Comparison of ENCODE assay signal across 14 cellular contexts in genomic region chr7:5457245-5457735, GRCh38. TPM values are rescaled to one million over a fixed set of nuclear protein-coding genes. Genes with fewer than 3 reads are reported as not detected.
DNase-seq lines count a peak whose midpoint lies in the region; ATAC-seq and TF ChIP-seq lines count a peak whose summit lies in the region.
"Had no signal": no experiment of that assay in that cellular context is flagged by ENCODE, and none has a peak within 500 bp of the region (broad histone marks: within the 10 kb centered on the region; RNA-seq: fewer than 3 reads in every experiment).

No MANE protein-coding gene starts in this region.

- peaks cover 17% of the 10 kb centered on the region for H3K4me1 Mint-ChIP-seq in endothelial cell (ENCODE audit: unreplicated experiment)

- H3K27me3 ChIP-seq in H7 (ENCODE audit: control insufficient read depth, insufficient read depth, low read length) (no peaks in the 10 kb centered on the region; the same call in 1 of the 2 replicates), stomach smooth muscle (ENCODE audit: control insufficient read depth in 1 of 2, insufficient read depth in 2 of 2, low read length in 2 of 2) (no peaks in the 10 kb centered on the region)
- H3K27me3 ChIP-seq: gastrocnemius medialis, tibial nerve had no signal

- H3K9me3 Mint-ChIP-seq in endothelial cell (ENCODE audit: unreplicated experiment): no peaks in the 10 kb centered on the region
- H3K9me3 Mint-ChIP-seq: H9 had no signal

- no peak overlapping the region for H3K4me3 Mint-ChIP-seq in endothelial cell (ENCODE audit: unreplicated experiment)
- H3K4me3 Mint-ChIP-seq: H9 had no signal

- H3K27ac Mint-ChIP-seq in endothelial cell (ENCODE audit: unreplicated experiment): peak overlapping the region; percentile 74
- H3K27ac Mint-ChIP-seq: H9 had no signal

- DNase-seq in H7: peak; percentile 50
- DNase-seq in SKM-1 treated with dmso at 0.1 percent for 144 hours (lab: John Stamatoyannopoulos, UW; ENCODE audit: unreplicated experiment): peak; percentile 66
- no peak for DNase-seq in endothelial cell (ENCODE audit: low spot score)
- DNase-seq in stimulated activated CD4-positive, alpha-beta T cell treated with anti-CD3 and anti-CD28 coated beads, Interleukin-2, amount 100 ng/mL, for 48 hours: no peak
- no peak for DNase-seq in HK-2 (ENCODE audit: unreplicated experiment)
- no peak for DNase-seq in Kasumi-1 (lab: John Stamatoyannopoulos, UW)
- DNase-seq: DMS153, gastrocnemius medialis, H9, NCI-H1694 treated with DMSO at 0.1 percent for 48 hours, NCI-H510A treated with DMSO at 0.1 percent for 48 hours had no signal

- no peaks in the 10 kb centered on the region for H3K36me3 Mint-ChIP-seq in endothelial cell (ENCODE audit: low read depth, unreplicated experiment)

- H3K4me1 ChIP-seq in stomach smooth muscle (ENCODE audit: control insufficient read depth, insufficient read depth, low read length): peaks cover 13% of the 10 kb centered on the region

- no peaks in the 10 kb centered on the region for H3K9me3 ChIP-seq in stomach smooth muscle (ENCODE audit: control insufficient read depth in 2 of 2, low read length in 2 of 2)
- H3K9me3 ChIP-seq: gastrocnemius medialis, tibial nerve had no signal

- TF ChIP-seq CTCF in endothelial cell (IDR thresholded peaks at IDR 0.05; ENCODE audit: unreplicated experiment): no peak

- H3K4me3 ChIP-seq in H7 (ENCODE audit: insufficient read depth, low read depth, low read length) (no peak overlapping the region), stomach smooth muscle (ENCODE audit: low read length in 2 of 2) (no peak overlapping the region)
- H3K4me3 ChIP-seq: gastrocnemius medialis, tibial nerve had no signal

- peaks cover 12% of the 10 kb centered on the region for H3K27me3 Mint-ChIP-seq in endothelial cell (ENCODE audit: unreplicated experiment)

- no peaks in the 10 kb centered on the region for H3K36me3 ChIP-seq in H7 (replicated peaks; ENCODE audit: control insufficient read depth, insufficient read depth, low read length)
- H3K36me3 ChIP-seq in stomach smooth muscle (ENCODE audit: control insufficient read depth in 2 of 2, insufficient read depth in 2 of 2, low read length in 2 of 2): no peaks in the 10 kb centered on the region
- H3K36me3 ChIP-seq: gastrocnemius medialis, tibial nerve had no signal

- peak overlapping the region; percentile 7 to 42 for H3K9ac ChIP-seq in stomach smooth muscle (ENCODE audit: low read length in 2 of 2)

- peak overlapping the region; percentile 18 for H3K27ac ChIP-seq in stomach smooth muscle (ENCODE audit: low read length)

- no peak for ATAC-seq in HG03342 (IDR thresholded peaks at IDR 0.05; ENCODE audit: unreplicated experiment)
- ATAC-seq: gastrocnemius medialis had no signal

RNA-seq across cellular contexts. Expression of gene TNRC18, which starts 33.7 kb away (rescaled TPM):
- total RNA-seq in H7 (2014; rRNA removed; shearing (Covaris generic)): 44.3 and 61.9 TPM in 2 replicates
- 91.8 TPM for total RNA-seq in endothelial cell (ENCODE audit: unreplicated experiment)

RNA-seq across cellular contexts. Expression of gene FBXL18, which starts 56.3 kb away (rescaled TPM):
- total RNA-seq in H7 (2014; rRNA removed; shearing (Covaris generic)): 8.2 and 8.3 TPM in 2 replicates
- total RNA-seq in endothelial cell (ENCODE audit: unreplicated experiment): 14.5 TPM

Comparison
In these comparisons a context has a peak if more than half of its experiments do, and no peak if none do; other contexts are left out.
1. DNase-seq: peak in H7 (single experiment) and SKM-1 treated with dmso at 0.1 percent for 144 hours (single experiment); none in endothelial cell (single experiment), stimulated activated CD4-positive, alpha-beta T cell treated with anti-CD3 and anti-CD28 coated beads, Interleukin-2, amount 100 ng/mL, for 48 hours (0 of 2), HK-2 (single experiment) and Kasumi-1 (0 of 2).